Comparison of ENCODE assay signal across 9 cellular contexts in genomic region chr3:152323834-152324233, GRCh38. TPM values are rescaled to one million over a fixed set of nuclear protein-coding genes. Genes with fewer than 3 reads are reported as not detected.
A peak's percentile ranks its signal among the peaks of the same experiment; 100 is the strongest.
DNase-seq lines count a peak whose midpoint lies in the region; ATAC-seq and TF ChIP-seq lines count a peak whose summit lies in the region.
"Had no signal": no experiment of that assay in that cellular context is flagged by ENCODE, and none has a peak within 500 bp of the region (broad histone marks: within the 10 kb centered on the region; RNA-seq: fewer than 3 reads in every experiment).

No MANE protein-coding gene starts in this region.

- H3K9me3 ChIP-seq in heart right ventricle (peaks cover 0 to 13% (median 0%) of the 10 kb centered on the region in 11 donors), tibial artery (no peaks in the 10 kb centered on the region), left lung (no peaks in the 10 kb centered on the region)

- H3K27me3 ChIP-seq in heart right ventricle (no peaks in the 10 kb centered on the region), tibial artery (no peaks in the 10 kb centered on the region), left lung (no peaks in the 10 kb centered on the region)

- no peak for TF ChIP-seq CTCF in heart right ventricle (IDR thresholded peaks at IDR 0.05)
- TF ChIP-seq CTCF in tibial artery (IDR thresholded peaks at IDR 0.05): no peak
- no peak for TF ChIP-seq CTCF in left lung (IDR thresholded peaks at IDR 0.05)

- no peak for DNase-seq in heart right ventricle
- DNase-seq in cardiac septum (ENCODE audit: low spot score): no peak
- no peak for DNase-seq in activated naive CD4-positive, alpha-beta T cell treated with anti-CD3 and anti-CD28 coated beads, Interleukin-2, amount 50 U/mL, for 72 hours (ENCODE audit: low spot score in 2 of 2)
- no peak for DNase-seq in tibial artery
- DNase-seq in retina: no peak
- no peak for DNase-seq in left lung
- no peak for DNase-seq in NCI-H345 treated with DMSO at 0.1 percent for 48 hours (lab: John Stamatoyannopoulos, UW; ENCODE audit: unreplicated experiment)
- DNase-seq: NK-92 treated with Interleukin-12 subunit alpha and Interleukin-12 subunit beta, amount 100 ng/mL, for 24 hours had no signal

- ATAC-seq in heart right ventricle (peak in 2 of 8 donors; percentile 23 to 26), HG02943 (IDR thresholded peaks at IDR 0.05; ENCODE audit: low read depth, unreplicated experiment) (peak; percentile 75), left lung (no peak)
- ATAC-seq in activated naive CD4-positive, alpha-beta T cell treated with anti-CD3 and anti-CD28 coated beads, Interleukin-2, amount 50 U/mL, for 72 hours: peak; percentile 72 to 75

- H3K27ac Mint-ChIP-seq in activated naive CD4-positive, alpha-beta T cell treated with anti-CD3 and anti-CD28 coated beads, Interleukin-2, amount 50 U/mL, for 72 hours: peak overlapping the region in 1 of 2 donors; percentile 48

- H3K4me1 ChIP-seq in heart right ventricle (peaks cover 6 to 91% (median 71%) of the 10 kb centered on the region in 9 donors), tibial artery (peaks cover 0 to 100% (median 46%) of the 10 kb centered on the region in 4 donors), left lung (peaks cover 46 to 79% of the 10 kb centered on the region in 2 donors)

- H3K27ac ChIP-seq in heart right ventricle (peak overlapping the region in 8 of 10 donors; percentile 14 to 67 (median 45)), tibial artery (peak overlapping the region; percentile 71 to 75), left lung (peak overlapping the region in 1 of 2 donors; percentile 9)

- peaks cover 0 to 32% of the 10 kb centered on the region in 2 donors for H3K36me3 Mint-ChIP-seq in activated naive CD4-positive, alpha-beta T cell treated with anti-CD3 and anti-CD28 coated beads, Interleukin-2, amount 50 U/mL, for 72 hours

- 32 to 47% methylated on average over 4 of the region's 4 CpGs for WGBS in heart right ventricle, 2 donors

- H3K36me3 ChIP-seq in heart right ventricle: peaks cover 0 to 12% (median 0%) of the 10 kb centered on the region in 9 donors
- H3K36me3 ChIP-seq in tibial artery: peaks cover 0 to 17% (median 0%) of the 10 kb centered on the region in 3 donors
- H3K36me3 ChIP-seq in left lung: no peaks in the 10 kb centered on the region

- H3K9me3 Mint-ChIP-seq in activated naive CD4-positive, alpha-beta T cell treated with anti-CD3 and anti-CD28 coated beads, Interleukin-2, amount 50 U/mL, for 72 hours: no peaks in the 10 kb centered on the region

- H3K4me3 ChIP-seq in heart right ventricle (peak overlapping the region in 6 of 10 donors; percentile 1 to 30 (median 18)), tibial artery (no peak overlapping the region), left lung (no peak overlapping the region)

- intact Hi-C loops in heart right ventricle (cut with DNase I) (loop anchor here in 2 of 10 donors (5.0 to 10.0 kb wide), 3 partner anchors 52 to 111 kb away; no protein-coding TSS in a partner anchor), cardiac septum (cut with DNase I) (no loop called here), tibial artery (cut with DNase I; ENCODE audit: low total_unique reads) (no loop called here), left lung (cut with DNase I) (loop anchor here (10.0 kb wide), 2 partner anchors 49 to 139 kb away; no protein-coding TSS in a partner anchor)

RNA-seq across cellular contexts. Expression of gene MBNL1, which starts 55.1 kb away (rescaled TPM):
- 100 to 1,000 TPM; 173 to 236 (median 190) TPM for total RNA-seq in heart right ventricle
- 10 to 100 TPM; 33.1 to 55.9 TPM for polyA plus RNA-seq in heart right ventricle
- 178 TPM for total RNA-seq in cardiac septum
- 100 to 1,000 TPM; 406 to 425 TPM for total RNA-seq in activated naive CD4-positive, alpha-beta T cell treated with anti-CD3 and anti-CD28 coated beads, Interleukin-2, amount 50 U/mL, for 72 hours
- total RNA-seq in left lung: 100 to 1,000 TPM; 226 to 246 TPM

Comparison
In these comparisons a context has a peak if more than half of its experiments do, and no peak if none do; other contexts are left out.
1. H3K4me3 ChIP-seq: peak in heart right ventricle (6 of 10); none in tibial artery (0 of 2) and left lung (0 of 2).
2. intact Hi-C loops: an anchor here in left lung (10.0 kb wide); none called in cardiac septum and tibial artery.